ENCODE assay signal across 28 cellular contexts in genomic region chr3:21152555-21152954, GRCh38.
"Had no signal": no experiment of that assay in that cellular context is flagged by ENCODE, and none has a peak within 500 bp of the region (broad histone marks: within the 10 kb centered on the region; RNA-seq: fewer than 3 reads in every experiment).

No MANE protein-coding gene starts in this region.

- H3K9me3 ChIP-seq: adrenal gland, body of pancreas, breast epithelium, SJSA1, SK-N-SH had no signal

- H3K4me2 ChIP-seq: SK-N-SH had no signal

- ATAC-seq: activated CD4-positive, alpha-beta T cell treated with anti-CD3 and anti-CD28 coated beads for 36 hours; activated CD4-positive, CD25-positive, alpha-beta regulatory T cell treated with anti-CD3 and anti-CD28 coated beads, Interleukin-2, amount 50 U/mL, for 24 hours; activated naive CD4-positive, alpha-beta T cell treated with anti-CD3 and anti-CD28 coated beads, Interleukin-2, amount 50 U/mL, for 72 hours; activated T-cell treated with anti-CD3 and anti-CD28 coated beads, Interleukin-2, amount 50 U/mL, for 4 hours; body of pancreas; PC-3; WTC11 had no signal

- H3K4me3 ChIP-seq: adrenal gland, body of pancreas, breast epithelium, coronary artery, Peyer's patch, SJSA1 had no signal

- H3K27me3 ChIP-seq: adrenal gland, body of pancreas, breast epithelium, Peyer's patch, SJSA1 had no signal

- H3K9ac ChIP-seq: SK-N-SH had no signal

- H3K36me3 ChIP-seq: adrenal gland, breast epithelium, Peyer's patch, SJSA1 had no signal

- H3K27ac ChIP-seq: adrenal gland, body of pancreas, breast epithelium, coronary artery, Peyer's patch, SJSA1 had no signal

- DNase-seq: activated CD4-positive, alpha-beta memory T cell treated with anti-CD3 and anti-CD28 coated beads for 36 hours; activated CD4-positive, alpha-beta T cell treated with anti-CD3 and anti-CD28 coated beads for 36 hours; activated CD4-positive, alpha-beta T cell treated with anti-CD3 and anti-CD28 coated beads, Interleukin-2, amount 50 U/mL, for 1 hour; activated CD8-positive, alpha-beta memory T cell treated with anti-CD3 and anti-CD28 coated beads, Interleukin-2, amount 50 U/mL, for 4 hours; activated gamma-delta T cell treated with Interleukin-2 at 50 U/mL for 16 hours; activated naive CD4-positive, alpha-beta T cell treated with anti-CD3 and anti-CD28 coated beads for 36 hours; activated T-cell treated with anti-CD3 and anti-CD28 coated beads for 4 hours; activated T-cell treated with anti-CD3 and anti-CD28 coated beads, Interleukin-2, amount 50 U/mL, for 4 hours; adrenal gland; body of pancreas; NCI-H1105; NCI-H1436; NCI-H1694; NCI-H1930; NCI-H2081 treated with DMSO at 0.1 percent for 48 hours; NCI-H226; NCI-H524 treated with DMSO at 0.1 percent for 48 hours; PC-3; Peyer's patch; RPMI8226; SHP77 treated with DMSO at 0.1 percent for 48 hours; SK-N-SH had no signal

- H3K4me1 ChIP-seq: adrenal gland, body of pancreas, breast epithelium, Peyer's patch, SJSA1 had no signal
